Comparison of ENCODE assay signal across 19 cellular contexts in the genomic region with DNA sequence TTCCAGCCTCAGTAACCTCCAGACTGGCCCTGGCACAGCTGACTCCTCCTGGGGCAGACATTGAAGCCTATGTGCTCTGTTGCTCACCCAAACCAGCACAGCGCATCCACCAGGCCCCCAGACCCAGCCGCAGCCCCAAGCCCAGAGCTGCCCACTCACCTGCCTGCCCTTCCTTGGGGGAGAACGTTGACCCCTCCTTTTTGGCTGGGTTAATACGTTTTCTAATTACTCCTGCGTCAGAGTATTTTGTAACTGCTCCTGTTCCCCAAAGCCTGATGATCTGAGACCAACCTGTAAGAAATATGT.
DNase-seq lines count a peak whose midpoint lies in the region; ATAC-seq and TF ChIP-seq lines count a peak whose summit lies in the region.
"Had no signal": no experiment of that assay in that cellular context is flagged by ENCODE, and none has a peak within 500 bp of the region (broad histone marks: within the 10 kb centered on the region; RNA-seq: fewer than 3 reads in every experiment).

No MANE protein-coding gene starts in this region.

- no peak for DNase-seq in endodermal cell
- no peak for DNase-seq in natural killer cell treated with Interleukin-12 subunit alpha and Interleukin-12 subunit beta and Interleukin-15 and Interleukin-18, amount 100 ng/mL, for 72 hours (ENCODE audit: low spot score)
- DNase-seq in NCI-H345 (lab: John Stamatoyannopoulos, UW): no peak
- no peak for DNase-seq in foreskin fibroblast
- DNase-seq: Kasumi-1; NCI-H1092 treated with DMSO at 0.1 percent for 48 hours; NCI-H1436; NCI-H187; NCI-H446 treated with DMSO at 0.1 percent for 48 hours; NCI-H82; NK-92 treated with Interleukin-12 subunit alpha and Interleukin-12 subunit beta, amount 100 ng/mL, for 24 hours; PC-3 had no signal

- peaks cover 18% of the 10 kb centered on the region for H3K9me3 ChIP-seq in HUES48 (ENCODE audit: control insufficient read depth, insufficient read depth, low read length)
- no peaks in the 10 kb centered on the region for H3K9me3 ChIP-seq in endodermal cell (ENCODE audit: control insufficient read depth, low read length)
- H3K9me3 ChIP-seq: A549 had no signal

- H3K27me3 ChIP-seq in HUES48 (ENCODE audit: control insufficient read depth, insufficient read depth, low read length): no peaks in the 10 kb centered on the region
- H3K27me3 ChIP-seq in endodermal cell (ENCODE audit: control insufficient read depth, insufficient read depth, low read length, poor library complexity, severe bottlenecking): no peaks in the 10 kb centered on the region

- H3K4me3 Mint-ChIP-seq in endodermal cell (no peak overlapping the region), nephron (peak overlapping the region in 1 of 3 experiments; percentile 26)
- H3K4me3 Mint-ChIP-seq in natural killer cell treated with Interleukin-12 subunit alpha and Interleukin-12 subunit beta and Interleukin-15 and Interleukin-18, amount 100 ng/mL, for 72 hours: no peak overlapping the region
- H3K4me3 Mint-ChIP-seq: B cell had no signal

- H3K9me3 Mint-ChIP-seq in endodermal cell: no peaks in the 10 kb centered on the region
- peaks cover 8% of the 10 kb centered on the region for H3K9me3 Mint-ChIP-seq in nephron
- H3K9me3 Mint-ChIP-seq in natural killer cell treated with Interleukin-12 subunit alpha and Interleukin-12 subunit beta and Interleukin-15 and Interleukin-18, amount 100 ng/mL, for 72 hours: no peaks in the 10 kb centered on the region

- H3K4me1 Mint-ChIP-seq in endodermal cell (peaks cover 3% of the 10 kb centered on the region), nephron (peaks cover 7% of the 10 kb centered on the region)
- H3K4me1 Mint-ChIP-seq in natural killer cell treated with Interleukin-12 subunit alpha and Interleukin-12 subunit beta and Interleukin-15 and Interleukin-18, amount 100 ng/mL, for 72 hours (ENCODE audit: low read depth in 2 of 2): no peaks in the 10 kb centered on the region
- H3K4me1 Mint-ChIP-seq: B cell had no signal

- WGBS in endodermal cell (ENCODE audit: insufficient coverage in 1 of 2, insufficient read length in 1 of 2), 2 experiments: 85 to 92% methylated on average over 3 to 5 of the region's 5 CpGs

- H3K27me3 Mint-ChIP-seq in endodermal cell (ENCODE audit: insufficient read depth) (no peaks in the 10 kb centered on the region), nephron (ENCODE audit: low read depth) (no peaks in the 10 kb centered on the region)
- no peaks in the 10 kb centered on the region for H3K27me3 Mint-ChIP-seq in natural killer cell treated with Interleukin-12 subunit alpha and Interleukin-12 subunit beta and Interleukin-15 and Interleukin-18, amount 100 ng/mL, for 72 hours
- H3K27me3 Mint-ChIP-seq: B cell had no signal

- H3K9ac ChIP-seq in HUES48 (ENCODE audit: low read depth, low read length) (0 out of 2 replicates have a peak overlapping the region, but pooled peaks have one; percentile 23), endodermal cell (ENCODE audit: extremely low read depth, low read length, poor library complexity, severe bottlenecking) (no peak overlapping the region)

- H3K4me1 ChIP-seq in HUES48 (ENCODE audit: control insufficient read depth, insufficient read depth, low read length): peaks cover 16% of the 10 kb centered on the region
- no peaks in the 10 kb centered on the region for H3K4me1 ChIP-seq in endodermal cell (ENCODE audit: control insufficient read depth, insufficient read depth, low read length)
- H3K4me1 ChIP-seq: A549 had no signal

- peaks cover 82% of the 10 kb centered on the region for H3K36me3 Mint-ChIP-seq in endodermal cell (ENCODE audit: low read depth)
- peaks cover 87% of the 10 kb centered on the region for H3K36me3 Mint-ChIP-seq in nephron (ENCODE audit: low read depth)
- no peaks in the 10 kb centered on the region for H3K36me3 Mint-ChIP-seq in natural killer cell treated with Interleukin-12 subunit alpha and Interleukin-12 subunit beta and Interleukin-15 and Interleukin-18, amount 100 ng/mL, for 72 hours

- TF ChIP-seq CTCF in endodermal cell (conservative IDR thresholded peaks at IDR 0.05) (no peak), nephron (IDR thresholded peaks at IDR 0.05; ENCODE audit: unreplicated experiment in 3 of 3) (no peak), foreskin fibroblast (IDR thresholded peaks at IDR 0.05; ENCODE audit: low read depth, low read length) (no peak)

- no peak for ATAC-seq in natural killer cell treated with Interleukin-12 subunit alpha and Interleukin-12 subunit beta and Interleukin-15 and Interleukin-18, amount 100 ng/mL, for 72 hours
- no peak for ATAC-seq in HG03442 (IDR thresholded peaks at IDR 0.05; ENCODE audit: unreplicated experiment)
- ATAC-seq: K562, PC-3, SK-N-SH treated with all-trans-retinoic acid at 6 μM for 48 hours had no signal

- H3K27ac ChIP-seq in HUES48 (ENCODE audit: low read depth, low read length) (peak overlapping the region; percentile 86), endodermal cell (ENCODE audit: low read depth, low read length) (no peak overlapping the region)
- H3K27ac ChIP-seq: A549 had no signal

- H3K36me3 ChIP-seq in HUES48 (ENCODE audit: control insufficient read depth, insufficient read depth, low read length) (peaks cover 30% of the 10 kb centered on the region), endodermal cell (ENCODE audit: control insufficient read depth, insufficient read depth, low read length) (peaks cover 19% of the 10 kb centered on the region)

- H3K4me3 ChIP-seq in HUES48 (ENCODE audit: low read depth, low read length) (peak overlapping the region; percentile 25; the same call in 1 of the 2 replicates), endodermal cell (ENCODE audit: low read length) (no peak overlapping the region), foreskin fibroblast (ENCODE audit: low read depth in 1 of 2, low read length in 2 of 2) (no peak overlapping the region)
- H3K4me3 ChIP-seq: A549, K562 had no signal

- peak overlapping the region; percentile 35 for H3K27ac Mint-ChIP-seq in endodermal cell
- H3K27ac Mint-ChIP-seq in nephron: peak overlapping the region; percentile 89 to 97 (median 92)
- no peak overlapping the region for H3K27ac Mint-ChIP-seq in natural killer cell treated with Interleukin-12 subunit alpha and Interleukin-12 subunit beta and Interleukin-15 and Interleukin-18, amount 100 ng/mL, for 72 hours
- H3K27ac Mint-ChIP-seq: B cell had no signal

Comparison
In these comparisons a context has a peak if more than half of its experiments do, and no peak if none do; other contexts are left out.
1. H3K27ac Mint-ChIP-seq: peak in endodermal cell (single experiment) and nephron (3 of 3); none in natural killer cell treated with Interleukin-12 subunit alpha and Interleukin-12 subunit beta and Interleukin-15 and Interleukin-18, amount 100 ng/mL, for 72 hours (0 of 2).